Comparison of ENCODE assay signal across 8 cellular contexts in genomic region chr3:193572426-193572908, GRCh38. TPM values are rescaled to one million over a fixed set of nuclear protein-coding genes. Genes with fewer than 3 reads are reported as not detected.
DNase-seq lines count a peak whose midpoint lies in the region; ATAC-seq and TF ChIP-seq lines count a peak whose summit lies in the region.

No MANE protein-coding gene starts in this region.

- peak; percentile 83 for TF ChIP-seq CTCF in GM12872 (IDR thresholded peaks at IDR 0.05; ENCODE audit: insufficient read depth, low read depth, low read length)

- intact Hi-C loops in left cardiac atrium (cut with DNase I): loop anchor here (2.0 to 10.0 kb wide), 4 partner anchors 108 to 760 kb away; no protein-coding TSS in a partner anchor
- intact Hi-C loops in sciatic nerve (cut with DNase I): loop anchor here (10.0 kb wide), 1 partner anchor 1008 kb away; no protein-coding TSS in a partner anchor

- H3K9me3 Mint-ChIP-seq in activated naive CD8-positive, alpha-beta T cell treated with anti-CD3 and anti-CD28 coated beads, Interleukin-2, amount 50 U/mL, for 24 hours: no peaks in the 10 kb centered on the region

- no peak overlapping the region for H3K27ac Mint-ChIP-seq in activated naive CD8-positive, alpha-beta T cell treated with anti-CD3 and anti-CD28 coated beads, Interleukin-2, amount 50 U/mL, for 24 hours

- peak; percentile 69 for DNase-seq in NCI-H1105 (lab: John Stamatoyannopoulos, UW)
- DNase-seq in SK-N-DZ (ENCODE audit: low spot score): peak; percentile 65
- DNase-seq in activated naive CD8-positive, alpha-beta T cell treated with anti-CD3 and anti-CD28 coated beads, Interleukin-2, amount 50 U/mL, for 24 hours: peak; percentile 41
- DNase-seq in left cardiac atrium: peak; percentile 30
- peak; percentile 74 for DNase-seq in sciatic nerve (ENCODE audit: low spot score)
- no peak for DNase-seq in NK-92 treated with Interleukin-12 subunit alpha and Interleukin-12 subunit beta, amount 100 ng/mL, for 24 hours (lab: John Stamatoyannopoulos, UW)

- no peaks in the 10 kb centered on the region for H3K4me1 Mint-ChIP-seq in activated naive CD8-positive, alpha-beta T cell treated with anti-CD3 and anti-CD28 coated beads, Interleukin-2, amount 50 U/mL, for 24 hours

- no peak overlapping the region for H3K4me3 Mint-ChIP-seq in activated naive CD8-positive, alpha-beta T cell treated with anti-CD3 and anti-CD28 coated beads, Interleukin-2, amount 50 U/mL, for 24 hours

- no peaks in the 10 kb centered on the region for H3K27me3 Mint-ChIP-seq in activated naive CD8-positive, alpha-beta T cell treated with anti-CD3 and anti-CD28 coated beads, Interleukin-2, amount 50 U/mL, for 24 hours

- H3K36me3 Mint-ChIP-seq in activated naive CD8-positive, alpha-beta T cell treated with anti-CD3 and anti-CD28 coated beads, Interleukin-2, amount 50 U/mL, for 24 hours (ENCODE audit: low read depth): no peaks in the 10 kb centered on the region

- ATAC-seq in HG02623 (IDR thresholded peaks at IDR 0.05; ENCODE audit: unreplicated experiment): peak; percentile 76
- ATAC-seq in activated naive CD8-positive, alpha-beta T cell treated with anti-CD3 and anti-CD28 coated beads, Interleukin-2, amount 50 U/mL, for 24 hours: peak; percentile 80
- ATAC-seq in left cardiac atrium: peak; percentile 71 to 80
- ATAC-seq in sciatic nerve: peak; percentile 81

RNA-seq across cellular contexts. Expression of gene ATP13A4, which starts 17.8 kb away (rescaled TPM):
- 0.88 TPM in 1 of 2 replicates, not detected in the other for polyA plus RNA-seq in SK-N-DZ (2014; cell fraction: cytosol; rRNA removed)
- 0.12 and 0.44 TPM in 2 replicates for polyA plus RNA-seq in SK-N-DZ (2014; cell fraction: nucleus; rRNA removed)
- total RNA-seq in left cardiac atrium: under 1 TPM; 0.29 to 0.47 TPM
- total RNA-seq in sciatic nerve: 1.2 TPM

RNA-seq across cellular contexts. Expression of gene OPA1, which starts 20.5 kb away (rescaled TPM):
- 66.1 and 84.0 TPM in 2 replicates for polyA plus RNA-seq in SK-N-DZ (2014; cell fraction: cytosol; rRNA removed)
- 82.4 and 88.8 TPM in 2 replicates for polyA plus RNA-seq in SK-N-DZ (2014; cell fraction: nucleus; rRNA removed)
- total RNA-seq in left cardiac atrium: 10 to 100 TPM; 64.4 to 93.8 TPM
- total RNA-seq in sciatic nerve: 67.7 TPM
